Comparison of ENCODE assay signal across 8 cellular contexts in the genomic region with DNA sequence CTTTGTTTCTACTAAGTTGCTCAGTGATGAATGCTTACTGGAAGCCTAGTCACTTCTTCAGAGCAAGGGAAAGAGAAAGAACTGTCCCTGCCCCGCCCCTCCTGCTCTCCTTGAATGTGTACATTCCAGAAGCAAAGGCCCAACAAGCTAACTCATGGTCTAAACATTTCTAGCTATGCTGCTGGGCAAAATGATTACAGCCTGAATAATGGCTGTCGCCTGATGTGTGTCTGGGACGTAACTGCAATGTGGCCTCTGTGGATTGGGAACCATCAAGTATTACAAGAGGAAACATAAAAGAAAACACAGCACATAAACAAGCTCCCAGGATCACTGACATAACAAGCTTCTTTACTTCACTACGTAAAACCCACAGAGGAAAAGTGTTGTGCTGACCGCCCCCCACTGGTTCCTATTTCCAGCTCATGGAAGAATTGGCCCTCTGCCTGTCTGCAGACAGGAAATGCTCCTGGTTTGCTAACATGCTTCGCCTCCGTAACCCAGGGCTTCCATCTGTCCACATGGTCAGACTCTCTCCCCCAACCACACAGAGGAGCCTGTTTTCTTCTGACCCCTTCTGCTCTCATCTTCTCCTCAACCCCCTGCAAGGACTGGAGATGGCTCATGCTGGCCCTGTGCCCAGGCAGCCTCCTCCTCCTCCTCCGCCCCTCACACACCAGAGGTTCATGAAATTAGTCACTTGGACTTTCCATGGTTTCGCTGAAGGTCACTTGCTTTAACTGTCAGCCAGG.
DNase-seq lines count a peak whose midpoint lies in the region; ATAC-seq and TF ChIP-seq lines count a peak whose summit lies in the region.

No MANE protein-coding gene starts in this region.

- peak; percentile 67 for DNase-seq in stimulated activated naive CD4-positive, alpha-beta T cell treated with Interleukin-2 at 50 U/mL for 16 hours (lab: John Stamatoyannopoulos, UW)
- DNase-seq in stimulated activated naive CD4-positive, alpha-beta T cell (lab: John Stamatoyannopoulos, UW): no peak
- peak; percentile 26 to 42 for DNase-seq in SJCRH30
- peak; percentile 94 for DNase-seq in islet precursor cell
- peak; percentile 75 for DNase-seq in spleen
- no peak for DNase-seq in glutamatergic neuron

- H3K27me3 ChIP-seq in SJCRH30: no peaks in the 10 kb centered on the region
- no peaks in the 10 kb centered on the region for H3K27me3 ChIP-seq in spleen (replicated peaks in 1 of 7)

- H3K27me3 Mint-ChIP-seq in brain (peaks cover 3% of the 10 kb centered on the region), glutamatergic neuron (ENCODE audit: unreplicated experiment) (no peaks in the 10 kb centered on the region)

- TF ChIP-seq POLR2A in spleen (IDR thresholded peaks at IDR 0.05): no peak

- H3K9me3 Mint-ChIP-seq in brain: no peaks in the 10 kb centered on the region
- H3K9me3 Mint-ChIP-seq in glutamatergic neuron (ENCODE audit: unreplicated experiment): no peaks in the 10 kb centered on the region

- peaks cover 25% of the 10 kb centered on the region for H3K4me1 ChIP-seq in SJCRH30
- H3K4me1 ChIP-seq in spleen: peaks cover 27 to 72% (median 48%) of the 10 kb centered on the region in 6 donors

- H3K36me3 Mint-ChIP-seq in brain (no peaks in the 10 kb centered on the region), glutamatergic neuron (ENCODE audit: unreplicated experiment) (no peaks in the 10 kb centered on the region)

- peak; percentile 46 for ATAC-seq in HG03025 (IDR thresholded peaks at IDR 0.05; ENCODE audit: low FRiP score, unreplicated experiment)

- 34 to 47% (median 38%) methylated on average over 9 of the region's 9 CpGs for WGBS in spleen, 5 donors

- H3K9me3 ChIP-seq in SJCRH30 (replicated peaks): no peaks in the 10 kb centered on the region
- no peaks in the 10 kb centered on the region for H3K9me3 ChIP-seq in spleen

- intact Hi-C loops in spleen (cut with DNase I; ENCODE audit: low total_unique reads): no loop called here

- TF ChIP-seq CTCF in brain (conservative IDR thresholded peaks at IDR 0.05): no peak
- peak in 3 of 11 experiments; percentile 32 to 49 (median 43) for TF ChIP-seq CTCF in spleen (IDR thresholded peaks at IDR 0.05 in 8 of 11, conservative IDR thresholded peaks at IDR 0.05 in 3 of 11)
- no peak for TF ChIP-seq CTCF in glutamatergic neuron (IDR thresholded peaks at IDR 0.05; ENCODE audit: partially characterized antibody, unreplicated experiment)

- H3K4me3 ChIP-seq in SJCRH30: no peak overlapping the region
- H3K4me3 ChIP-seq in spleen: peak overlapping the region in 1 of 8 donors; percentile 34

- H3K4me3 Mint-ChIP-seq in brain (peak overlapping the region in 4 of 5 experiments; percentile 10 to 36 (median 32)), glutamatergic neuron (ENCODE audit: unreplicated experiment) (no peak overlapping the region)

- H3K27ac ChIP-seq in SJCRH30 (peak overlapping the region; percentile 16; the same call in 1 of the 2 replicates), spleen (peak overlapping the region; percentile 17 to 85 (median 78))

- H3K27ac Mint-ChIP-seq in brain: peak overlapping the region in 4 of 5 experiments; percentile 58 to 94 (median 86)
- H3K27ac Mint-ChIP-seq in glutamatergic neuron (ENCODE audit: unreplicated experiment): no peak overlapping the region

- H3K36me3 ChIP-seq in SJCRH30: no peaks in the 10 kb centered on the region
- no peaks in the 10 kb centered on the region for H3K36me3 ChIP-seq in spleen

- H3K4me1 Mint-ChIP-seq in brain (peaks cover 77% of the 10 kb centered on the region), glutamatergic neuron (ENCODE audit: low read depth, unreplicated experiment) (peaks cover 4% of the 10 kb centered on the region)

Comparison
In these comparisons a context has a peak if more than half of its experiments do, and no peak if none do; other contexts are left out.
1. DNase-seq: peak in stimulated activated naive CD4-positive, alpha-beta T cell treated with Interleukin-2 at 50 U/mL for 16 hours (single experiment), SJCRH30 (2 of 2), islet precursor cell (single experiment) and spleen (single experiment); none in stimulated activated naive CD4-positive, alpha-beta T cell (0 of 6) and glutamatergic neuron (single experiment).